ENCODE assay signal across 13 cellular contexts in the genomic region with DNA sequence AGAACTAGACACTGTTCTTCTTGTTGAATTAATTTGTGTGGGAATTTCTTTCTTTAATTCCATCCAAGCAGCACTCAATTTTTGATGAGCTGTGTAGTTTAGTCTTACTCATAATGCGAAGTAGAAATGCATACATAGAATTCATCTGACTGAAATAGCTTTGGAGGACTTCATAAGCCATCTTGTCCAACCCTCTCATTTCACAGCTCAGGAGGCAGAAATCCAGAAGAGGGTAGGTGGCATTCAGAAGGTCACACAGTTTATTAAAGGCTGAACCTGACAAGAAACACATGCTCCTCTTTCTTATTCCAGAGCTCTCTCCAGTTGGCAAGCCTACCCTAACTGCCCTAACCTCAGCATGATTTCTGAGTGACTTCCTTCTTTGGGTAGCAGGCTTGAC.
DNase-seq lines count a peak whose midpoint lies in the region; ATAC-seq, FAIRE-seq and TF ChIP-seq lines count a peak whose summit lies in the region.
"Had no signal": no experiment of that assay in that cellular context is flagged by ENCODE, and none has a peak within 500 bp of the region (broad histone marks: within the 10 kb centered on the region; RNA-seq: fewer than 3 reads in every experiment).

No MANE protein-coding gene starts in this region.

- H3K27ac Mint-ChIP-seq in MCF 10A (ENCODE audit: low read depth, unreplicated experiment), result no peak overlapping the region
- H3K27ac Mint-ChIP-seq: activated naive CD8-positive, alpha-beta T cell treated with anti-CD3 and anti-CD28 coated beads for 36 hours had no signal

- WGBS in sigmoid colon, 2 donors, result 82 to 85% methylated on average over 1 of the region's 1 CpG

- H3K4me1 Mint-ChIP-seq in MCF 10A (ENCODE audit: insufficient read depth, unreplicated experiment), result peaks cover 1% of the 10 kb centered on the region

- H3K27me3 ChIP-seq in right atrium auricular region, result no peaks in the 10 kb centered on the region
- no peaks in the 10 kb centered on the region for H3K27me3 ChIP-seq in sigmoid colon

- BruUV-seq in MCF 10A (replicated peaks; lab: Mats Ljungman, UMichigan), result no TSS peak

- CTCF ChIA-PET in MCF 10A (lab: Yijun Ruan, JAX), result interaction anchor here (1.1 to 1.2 kb wide), 2 partner anchors 11 to 19 kb away, joined by 3 read pairs; no protein-coding TSS in a partner anchor

- no peak for DNase-seq in GM19239 (ENCODE audit: insufficient read length, low spot score)
- DNase-seq in cardiac fibroblast (ENCODE audit: low read depth in 2 of 2), result peak; percentile 57 to 66
- no peak for DNase-seq in right atrium auricular region (ENCODE audit: low spot score)
- DNase-seq in sigmoid colon, result no peak
- no peak for DNase-seq in T-helper 2 cell
- DNase-seq in MCF 10A (ENCODE audit: unreplicated experiment), result no peak
- DNase-seq in stimulated activated CD8-positive, alpha-beta memory T cell treated with anti-CD3 and anti-CD28 coated beads, Interleukin-4, amount 100 ng/mL, for 48 hours, result no peak
- DNase-seq: activated naive CD8-positive, alpha-beta T cell treated with anti-CD3 and anti-CD28 coated beads for 36 hours; hypothalamus; T-helper 9 cell had no signal

- intact Hi-C loops in sigmoid colon (cut with DNase I) (no loop called here), MCF 10A (cut with micrococcal nuclease) (no loop called here)

- POLR2A ChIA-PET in MCF 10A (lab: Yijun Ruan, JAX), result interaction anchor here (0.6 to 1.0 kb wide), 3 partner anchors 15 to 250 kb away, joined by 3 read pairs; no protein-coding TSS in a partner anchor

- no peaks in the 10 kb centered on the region for H3K9me3 ChIP-seq in right atrium auricular region
- H3K9me3 ChIP-seq in sigmoid colon, result no peaks in the 10 kb centered on the region

- H3K36me3 Mint-ChIP-seq in MCF 10A (ENCODE audit: insufficient read depth, unreplicated experiment), result peaks cover 9% of the 10 kb centered on the region

- no peak for TF ChIP-seq EP300 in sigmoid colon (IDR thresholded peaks at IDR 0.05)

- peak overlapping the region; percentile 81 to 89 for H3K27ac ChIP-seq in right atrium auricular region
- peak overlapping the region; percentile 62 to 84 (median 70) for H3K27ac ChIP-seq in sigmoid colon

- TF ChIP-seq CTCF in cardiac fibroblast (IDR thresholded peaks at IDR 0.05; ENCODE audit: low read depth, low read length) (no peak), right atrium auricular region (IDR thresholded peaks at IDR 0.05) (no peak), sigmoid colon (IDR thresholded peaks at IDR 0.05) (no peak), MCF 10A (IDR thresholded peaks at IDR 0.05; ENCODE audit: unreplicated experiment) (no peak)

- H3K36me3 ChIP-seq in right atrium auricular region (no peaks in the 10 kb centered on the region), sigmoid colon (no peaks in the 10 kb centered on the region)

- no peaks in the 10 kb centered on the region for H3K27me3 Mint-ChIP-seq in MCF 10A (ENCODE audit: insufficient read depth, unreplicated experiment)
- H3K27me3 Mint-ChIP-seq: activated naive CD8-positive, alpha-beta T cell treated with anti-CD3 and anti-CD28 coated beads for 36 hours had no signal

- no peak for TF ChIP-seq POLR2A in sigmoid colon (IDR thresholded peaks at IDR 0.05)

- FAIRE-seq in GM19239 (lab: Jason Lieb, UNC), result peak; percentile 67
- FAIRE-seq: RCC 7860 had no signal

- H3K4me3 ChIP-seq in cardiac fibroblast (replicated peaks in 1 of 2; ENCODE audit: low read depth in 2 of 2, low read length in 2 of 2) (no peak overlapping the region), right atrium auricular region (no peak overlapping the region), sigmoid colon (no peak overlapping the region)

- H3K9me3 Mint-ChIP-seq in MCF 10A (ENCODE audit: unreplicated experiment), result no peaks in the 10 kb centered on the region
- H3K9me3 Mint-ChIP-seq: activated naive CD8-positive, alpha-beta T cell treated with anti-CD3 and anti-CD28 coated beads for 36 hours had no signal

- H3K4me3 Mint-ChIP-seq in MCF 10A (ENCODE audit: unreplicated experiment), result no peak overlapping the region
- H3K4me3 Mint-ChIP-seq: activated naive CD8-positive, alpha-beta T cell treated with anti-CD3 and anti-CD28 coated beads for 36 hours; mesothelial cell of epicardium had no signal

- no peak for ATAC-seq in HG03378 (IDR thresholded peaks at IDR 0.05; ENCODE audit: unreplicated experiment)

- H3K4me1 ChIP-seq in right atrium auricular region (peaks cover 0 to 54% of the 10 kb centered on the region in 2 donors), sigmoid colon (peaks cover 0 to 48% (median 40%) of the 10 kb centered on the region in 4 donors)

Comparison
In these comparisons a context has a peak if more than half of its experiments do, and no peak if none do; other contexts are left out.
1. DNase-seq: peak in cardiac fibroblast (2 of 2); none in GM19239 (single experiment), right atrium auricular region (single experiment), sigmoid colon (single experiment), T-helper 2 cell (0 of 5), MCF 10A (single experiment) and stimulated activated CD8-positive, alpha-beta memory T cell treated with anti-CD3 and anti-CD28 coated beads, Interleukin-4, amount 100 ng/mL, for 48 hours (single experiment).